ENCODE assay signal across 8 cellular contexts in the genomic region with DNA sequence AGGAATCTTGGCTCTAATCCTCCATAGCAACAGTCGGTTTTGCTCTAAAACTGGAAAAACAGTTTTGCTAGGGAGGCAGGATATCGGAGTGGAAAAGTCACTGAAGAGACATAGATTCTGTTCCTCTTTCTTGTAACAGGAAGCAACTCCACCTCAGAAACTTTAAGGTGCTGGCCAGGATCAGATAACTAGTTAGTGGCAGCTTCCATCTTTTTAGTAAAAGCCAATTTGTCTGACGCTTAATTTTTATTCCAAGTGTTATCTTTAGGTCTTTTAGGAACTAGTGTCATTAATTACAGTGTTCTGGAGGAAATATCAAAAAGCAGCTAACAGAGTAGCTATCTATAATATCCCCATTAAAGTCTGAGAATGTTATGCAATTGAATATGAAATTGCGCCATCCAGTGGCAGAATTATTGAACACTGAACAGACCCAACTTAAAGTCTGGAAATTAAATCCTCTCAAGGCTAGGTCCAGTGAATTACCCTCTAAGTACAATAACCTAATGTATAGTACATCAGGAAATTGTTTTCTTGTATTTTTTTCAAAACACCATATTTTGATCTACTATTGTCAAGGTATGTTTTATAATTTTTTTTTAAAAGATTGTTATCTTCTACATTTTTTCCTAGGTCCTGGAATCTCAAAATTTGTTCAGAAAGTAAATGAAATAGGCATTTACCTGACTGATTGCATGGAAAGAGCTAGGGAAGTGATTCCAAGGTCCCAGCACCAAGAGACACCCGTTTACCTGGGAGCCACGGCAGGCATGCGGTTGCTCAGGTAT.
DNase-seq lines count a peak whose midpoint lies in the region; ATAC-seq and TF ChIP-seq lines count a peak whose summit lies in the region.

No MANE protein-coding gene starts in this region.

- H3K27me3 ChIP-seq in Panc1 (ENCODE audit: control insufficient read depth, insufficient read depth, low read length) (peaks cover 13% of the 10 kb centered on the region), spleen (replicated peaks in 1 of 7) (no peaks in the 10 kb centered on the region)

- H3K36me3 ChIP-seq in Panc1 (ENCODE audit: control insufficient read depth, insufficient read depth, low read length) (no peaks in the 10 kb centered on the region), spleen (peaks cover 0 to 66% (median 25%) of the 10 kb centered on the region in 6 donors)

- no peaks in the 10 kb centered on the region for H3K9me3 ChIP-seq in Panc1 (ENCODE audit: control insufficient read depth, insufficient read depth, low read depth, low read length)
- no peaks in the 10 kb centered on the region for H3K9me3 ChIP-seq in spleen

- H3K4me1 ChIP-seq in Panc1 (ENCODE audit: control insufficient read depth, insufficient read depth, low read length) (no peaks in the 10 kb centered on the region), spleen (peaks cover 20 to 61% (median 45%) of the 10 kb centered on the region in 6 donors)

- in situ Hi-C loops in ACHN (cut with HindIII; ENCODE audit: low pct_ligation_motif_present, low pct_unique_long_range_greater_than_20kb, low sequenced_read_pairs) = no loop called here
- in situ Hi-C loops in G401 (cut with HindIII; ENCODE audit: low sequenced_read_pairs) = no loop called here
- in situ Hi-C loops in Panc1 (cut with HindIII; ENCODE audit: low pct_unique_long_range_greater_than_20kb, low sequenced_read_pairs) = no loop called here

- peaks cover 3% of the 10 kb centered on the region for H3K27me3 Mint-ChIP-seq in brain
- peaks cover 1 to 3% (median 3%) of the 10 kb centered on the region in 3 donors for H3K27me3 Mint-ChIP-seq in immature natural killer cell (ENCODE audit: low read depth in 3 of 3)

- POLR2A ChIA-PET in Panc1 (lab: Charles Lee) = no interaction called here

- H3K9me3 Mint-ChIP-seq in brain (no peaks in the 10 kb centered on the region), immature natural killer cell (no peaks in the 10 kb centered on the region)

- no peaks in the 10 kb centered on the region for H3K36me3 Mint-ChIP-seq in brain
- no peaks in the 10 kb centered on the region for H3K36me3 Mint-ChIP-seq in immature natural killer cell

- no peak overlapping the region for H3K4me3 Mint-ChIP-seq in brain
- H3K4me3 Mint-ChIP-seq in immature natural killer cell = no peak overlapping the region

- DNase-seq in ACHN = peak; percentile 68
- peak; percentile 34 for DNase-seq in G401 (ENCODE audit: low spot score)
- no peak for DNase-seq in Panc1 (ENCODE audit: low read depth, low spot score)
- DNase-seq in immature natural killer cell = peak; percentile 53 to 65 (median 54)
- no peak for DNase-seq in spleen

- TF ChIP-seq CTCF in Panc1 (IDR thresholded peaks at IDR 0.05) (peak; percentile 76; the same call in 1 of the 2 replicates), brain (conservative IDR thresholded peaks at IDR 0.05) (peak; percentile 73 to 75), spleen (IDR thresholded peaks at IDR 0.05 in 8 of 11, conservative IDR thresholded peaks at IDR 0.05 in 3 of 11) (peak; percentile 59 to 92 (median 81))

- intact Hi-C loops in Panc1 (cut with micrococcal nuclease; ENCODE audit: unreplicated experiment) (loop anchor here (1.0 kb wide), 1 partner anchor 148 kb away; no protein-coding TSS in a partner anchor), spleen (cut with DNase I; ENCODE audit: low total_unique reads) (loop anchor here (5.0 kb wide), 1 partner anchor 150 kb away; the partner anchor contains the start of gene TCTN3)

- TF ChIP-seq POLR2A in spleen (IDR thresholded peaks at IDR 0.05) = no peak

- BruUV-seq in Panc1 (replicated peaks; lab: Mats Ljungman, UMichigan) = no TSS peak

- H3K27ac Mint-ChIP-seq in brain (peak overlapping the region in 2 of 5 experiments; percentile 62 to 71), immature natural killer cell (peak overlapping the region; percentile 3 to 86 (median 72))

- H3K27ac ChIP-seq in Panc1 (ENCODE audit: low read length) (no peak overlapping the region), spleen (peak overlapping the region; percentile 50 to 88 (median 67))

- H3K4me3 ChIP-seq in Panc1 (ENCODE audit: low read depth in 2 of 2, low read length in 2 of 2) (no peak overlapping the region), spleen (peak overlapping the region in 1 of 8 donors; percentile 37)

- 33 to 38% (median 35%) methylated on average over 7 of the region's 7 CpGs for WGBS in spleen, 5 donors

- peaks cover 20% of the 10 kb centered on the region for H3K4me1 Mint-ChIP-seq in brain
- H3K4me1 Mint-ChIP-seq in immature natural killer cell = peaks cover 5 to 17% of the 10 kb centered on the region in 2 donors

- CTCF ChIA-PET in Panc1 (lab: Charles Lee) = interaction anchor here (0.6 to 2.8 kb wide), 4 partner anchors 20 to 466 kb away, joined by 3 to 40 read pairs (median 4); partner anchors contain the start of gene TCTN3

- peak; percentile 40 for ATAC-seq in HG03196 (IDR thresholded peaks at IDR 0.05; ENCODE audit: unreplicated experiment)
- ATAC-seq in Panc1 = peak; percentile 81
- ATAC-seq in HG03045 (IDR thresholded peaks at IDR 0.05; ENCODE audit: unreplicated experiment) = no peak

Comparison
In these comparisons a context has a peak if more than half of its experiments do, and no peak if none do; other contexts are left out.
1. DNase-seq: peak in ACHN (single experiment), G401 (single experiment) and immature natural killer cell (3 of 3); none in Panc1 (single experiment) and spleen (single experiment).
2. Peak in every context shown above with its lines, with median percentiles within 50 percentile points of each other: CTCF ChIP-seq.